Comparison of ENCODE assay signal across 8 cellular contexts in genomic region chr9:120715331-120715924, GRCh38. TPM values are rescaled to one million over a fixed set of nuclear protein-coding genes. Genes with fewer than 3 reads are reported as not detected.
A peak's percentile ranks its signal among the peaks of the same experiment; 100 is the strongest.
DNase-seq lines count a peak whose midpoint lies in the region; ATAC-seq and TF ChIP-seq lines count a peak whose summit lies in the region.

No MANE protein-coding gene starts in this region.

- intact Hi-C loops in left ventricle myocardium inferior (cut with micrococcal nuclease) = no loop called here

- no peaks in the 10 kb centered on the region for H3K36me3 ChIP-seq in left ventricle myocardium inferior

- no peaks in the 10 kb centered on the region for H3K27me3 ChIP-seq in left ventricle myocardium inferior (ENCODE audit: low read depth)

- H3K9me3 ChIP-seq in left ventricle myocardium inferior (replicated peaks) = no peaks in the 10 kb centered on the region

- H3K4me1 Mint-ChIP-seq in stimulated activated naive CD8-positive, alpha-beta T cell treated with anti-CD3 and anti-CD28 coated beads, Interleukin-15, Interleukin-2, amounts not matched to agents 100 ng/mL and 50 ng/mL, for 24 hours (ENCODE audit: low read depth) = peaks cover 34% of the 10 kb centered on the region
- H3K4me1 Mint-ChIP-seq in activated naive CD8-positive, alpha-beta T cell (ENCODE audit: low read depth) = peaks cover 32% of the 10 kb centered on the region

- H3K27me3 Mint-ChIP-seq in stimulated activated naive CD8-positive, alpha-beta T cell treated with anti-CD3 and anti-CD28 coated beads, Interleukin-15, Interleukin-2, amounts not matched to agents 100 ng/mL and 50 ng/mL, for 24 hours = no peaks in the 10 kb centered on the region
- H3K27me3 Mint-ChIP-seq in activated naive CD8-positive, alpha-beta T cell = no peaks in the 10 kb centered on the region

- no peaks in the 10 kb centered on the region for H3K36me3 Mint-ChIP-seq in stimulated activated naive CD8-positive, alpha-beta T cell treated with anti-CD3 and anti-CD28 coated beads, Interleukin-15, Interleukin-2, amounts not matched to agents 100 ng/mL and 50 ng/mL, for 24 hours (ENCODE audit: low read depth)
- no peaks in the 10 kb centered on the region for H3K36me3 Mint-ChIP-seq in activated naive CD8-positive, alpha-beta T cell

- peak overlapping the region; percentile 84 for H3K4me3 Mint-ChIP-seq in stimulated activated naive CD8-positive, alpha-beta T cell treated with anti-CD3 and anti-CD28 coated beads, Interleukin-15, Interleukin-2, amounts not matched to agents 100 ng/mL and 50 ng/mL, for 24 hours
- H3K4me3 Mint-ChIP-seq in activated naive CD8-positive, alpha-beta T cell = peak overlapping the region; percentile 82

- peaks cover 52% of the 10 kb centered on the region for H3K4me1 ChIP-seq in left ventricle myocardium inferior

- peak overlapping the region; percentile 61 for H3K27ac Mint-ChIP-seq in stimulated activated naive CD8-positive, alpha-beta T cell treated with anti-CD3 and anti-CD28 coated beads, Interleukin-15, Interleukin-2, amounts not matched to agents 100 ng/mL and 50 ng/mL, for 24 hours
- H3K27ac Mint-ChIP-seq in activated naive CD8-positive, alpha-beta T cell = no peak overlapping the region

- peak overlapping the region; percentile 86 for H3K4me3 ChIP-seq in left ventricle myocardium inferior

- TF ChIP-seq CTCF in left ventricle myocardium inferior (IDR thresholded peaks at IDR 0.05; ENCODE audit: borderline replicate concordance) = no peak

- H3K27ac ChIP-seq in left ventricle myocardium inferior (replicated peaks) = peak overlapping the region; percentile 84

- no peak for DNase-seq in stimulated activated naive CD8-positive, alpha-beta T cell treated with anti-CD3 and anti-CD28 coated beads, Interleukin-15, Interleukin-2, amounts not matched to agents 100 U/mL and 50 U/mL, for 24 hours
- DNase-seq in left ventricle myocardium inferior = peak; percentile 37
- DNase-seq in retina = peak; percentile 83
- no peak for DNase-seq in AML-193 (lab: John Stamatoyannopoulos, UW)

- no peak for ATAC-seq in stimulated activated naive CD8-positive, alpha-beta T cell treated with anti-CD3 and anti-CD28 coated beads, Interleukin-15, Interleukin-2, amounts not matched to agents 100 U/mL and 50 U/mL, for 24 hours
- ATAC-seq in HG02610 (IDR thresholded peaks at IDR 0.05; ENCODE audit: unreplicated experiment) = no peak
- no peak for ATAC-seq in HG03108 (IDR thresholded peaks at IDR 0.05; ENCODE audit: unreplicated experiment)

- H3K9me3 Mint-ChIP-seq in stimulated activated naive CD8-positive, alpha-beta T cell treated with anti-CD3 and anti-CD28 coated beads, Interleukin-15, Interleukin-2, amounts not matched to agents 100 ng/mL and 50 ng/mL, for 24 hours = no peaks in the 10 kb centered on the region
- H3K9me3 Mint-ChIP-seq in activated naive CD8-positive, alpha-beta T cell (ENCODE audit: low read depth) = no peaks in the 10 kb centered on the region

RNA-seq across cellular contexts. Expression of gene MEGF9, which starts 1.2 kb away (rescaled TPM):
- total RNA-seq in left ventricle myocardium inferior = 5.1 TPM

Comparison
In these comparisons a context has a peak if more than half of its experiments do, and no peak if none do; other contexts are left out.
1. DNase-seq: peak in left ventricle myocardium inferior (single experiment) and retina (single experiment); none in stimulated activated naive CD8-positive, alpha-beta T cell treated with anti-CD3 and anti-CD28 coated beads, Interleukin-15, Interleukin-2, amounts not matched to agents 100 U/mL and 50 U/mL, for 24 hours (single experiment) and AML-193 (0 of 2).